ENCODE assay signal across 8 cellular contexts in the genomic region with DNA sequence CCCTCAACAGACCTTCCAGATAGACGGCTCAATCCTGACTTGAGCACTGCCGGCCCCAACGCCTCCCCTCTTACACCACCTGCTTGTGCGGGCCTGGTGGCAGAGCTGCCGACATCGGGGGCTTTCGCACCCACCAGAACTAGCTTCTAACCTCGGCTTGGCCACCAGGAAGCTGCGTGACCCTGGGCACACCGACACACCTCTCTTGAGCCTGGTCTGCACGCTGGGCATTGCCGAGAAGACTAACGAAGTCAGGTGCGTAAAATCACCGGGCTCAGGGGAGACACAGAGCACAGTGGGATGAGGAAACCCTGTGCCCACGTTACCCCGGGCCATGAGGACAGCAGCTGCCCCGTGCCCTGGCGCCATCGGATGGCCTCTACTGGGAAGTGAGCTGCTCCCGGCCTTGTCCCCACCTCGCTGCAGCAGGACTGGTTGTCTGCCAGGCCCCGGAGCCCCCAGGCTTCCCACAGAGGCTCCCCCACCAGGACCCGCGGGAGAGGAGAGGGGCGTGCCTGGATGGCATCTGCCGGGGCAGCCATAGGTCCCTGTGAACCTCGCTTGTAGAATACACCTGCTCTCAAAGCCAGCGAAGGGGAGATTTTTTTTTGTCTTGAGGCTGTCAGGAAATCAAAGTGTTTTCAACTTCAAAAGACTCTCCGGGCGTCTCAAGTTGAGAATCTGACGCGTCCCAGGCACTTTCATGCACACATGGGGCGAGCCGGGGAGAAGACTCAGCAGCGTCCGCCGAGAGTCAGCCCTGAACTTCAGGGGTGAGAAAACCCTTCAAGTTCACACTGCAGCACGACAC.
A peak's percentile ranks its signal among the peaks of the same experiment; 100 is the strongest.
DNase-seq lines count a peak whose midpoint lies in the region; ATAC-seq and TF ChIP-seq lines count a peak whose summit lies in the region.
"Not testable (repeated sequence)": the region's sequence is repeated elsewhere in the genome, so short reads cannot be mapped to it uniquely, and the experiment has no call there.

No MANE protein-coding gene starts in this region.

- H3K27me3 Mint-ChIP-seq in CD4-positive, alpha-beta T cell: not testable (repeated sequence)

- not testable (repeated sequence) for TF ChIP-seq POLR2A in testis (IDR thresholded peaks at IDR 0.05)

- not testable (repeated sequence) for H3K27ac ChIP-seq in CD4-positive, alpha-beta T cell (ENCODE audit: low read depth, low read length); testis

- H3K36me3 Mint-ChIP-seq in CD4-positive, alpha-beta T cell (ENCODE audit: low read depth): peaks cover 31% of the 10 kb centered on the region

- H3K27ac Mint-ChIP-seq in CD4-positive, alpha-beta T cell: peak overlapping the region; percentile 82

- H3K4me3 Mint-ChIP-seq in CD4-positive, alpha-beta T cell: peak overlapping the region; percentile 73

- WGBS in testis, 2 donors: 90 to 94% methylated on average over 12 to 34 of the region's 39 CpGs

- H3K36me3 ChIP-seq in testis (ENCODE audit: low read depth, missing control alignments): not testable (repeated sequence)

- peaks cover 50% of the 10 kb centered on the region for H3K4me1 Mint-ChIP-seq in CD4-positive, alpha-beta T cell (ENCODE audit: low read depth)

- peak; percentile 17 to 64 (median 37) for DNase-seq in CD4-positive, alpha-beta T cell
- peak; percentile 44 to 47 for DNase-seq in activated CD4-positive, alpha-beta T cell treated with anti-CD3 and anti-CD28 coated beads for 4 hours
- DNase-seq in activated T-cell treated with anti-CD3 and anti-CD28 coated beads for 4 hours (peak; percentile 5), posterior vena cava (ENCODE audit: low spot score) (peak; percentile 47), testis (peak; percentile 9)
- DNase-seq in activated naive CD4-positive, alpha-beta T cell treated with anti-CD3 and anti-CD28 coated beads, Interleukin-2, amount 50 U/mL, for 16 hours: peak; percentile 65
- DNase-seq in effector CD8-positive, alpha-beta T cell (lab: John Stamatoyannopoulos, UW): peak; percentile 18
- peak; percentile 10 to 43 for DNase-seq in stimulated activated CD4-positive, alpha-beta T cell treated with anti-CD3 and anti-CD28 coated beads, Interleukin-2, amount 100 ng/mL, for 48 hours

- POLR2A ChIA-PET in CD4-positive, alpha-beta T cell (lab: Charles Lee): not testable (repeated sequence)

- H3K9me3 Mint-ChIP-seq in CD4-positive, alpha-beta T cell: not testable (repeated sequence)

- not testable (repeated sequence) for H3K4me3 ChIP-seq in testis

- H3K4me1 ChIP-seq in testis: not testable (repeated sequence)

- H3K9me3 ChIP-seq in CD4-positive, alpha-beta T cell (ENCODE audit: control insufficient read depth, low read length); testis: not testable (repeated sequence)

- not testable (repeated sequence) for H3K27me3 ChIP-seq in CD4-positive, alpha-beta T cell (ENCODE audit: control insufficient read depth, insufficient read depth, low read length); testis

- intact Hi-C loops in CD4-positive, alpha-beta T cell (cut with DNase I, micrococcal nuclease); posterior vena cava (cut with DNase I); testis (cut with DNase I; ENCODE audit: low total_unique reads): not testable (repeated sequence)

- CTCF ChIA-PET in CD4-positive, alpha-beta T cell (lab: Charles Lee): not testable (repeated sequence)

- TF ChIP-seq CTCF in CD4-positive, alpha-beta T cell (IDR thresholded peaks at IDR 0.05); testis (IDR thresholded peaks at IDR 0.05): not testable (repeated sequence)

- ATAC-seq in CD4-positive, alpha-beta T cell (ENCODE audit: poor library complexity): peak; percentile 94

Comparison
In these comparisons a context has a peak if more than half of its experiments do, and no peak if none do; other contexts are left out.
1. DNase-seq: peak in every context shown above with its lines; median percentile 65 in activated naive CD4-positive, alpha-beta T cell treated with anti-CD3 and anti-CD28 coated beads, Interleukin-2, amount 50 U/mL, for 16 hours; 47 in posterior vena cava; 46 in activated CD4-positive, alpha-beta T cell treated with anti-CD3 and anti-CD28 coated beads for 4 hours; 37 in CD4-positive, alpha-beta T cell; 26 in stimulated activated CD4-positive, alpha-beta T cell treated with anti-CD3 and anti-CD28 coated beads, Interleukin-2, amount 100 ng/mL, for 48 hours; 18 in effector CD8-positive, alpha-beta T cell; 9 in testis; 5 in activated T-cell treated with anti-CD3 and anti-CD28 coated beads for 4 hours.